1 cellular context compared by ENCODE assay signal in genomic region chr6:34709386-34709785, GRCh38.
A peak's percentile ranks its signal among the peaks of the same experiment; 100 is the strongest.
TF ChIP-seq lines count a peak whose summit lies in the region.

No MANE protein-coding gene starts in this region.

TF ChIP-seq in K562, 482 proteins besides CTCF, POLR2A, EP300 and RAD21 (continued from another document):
- TF ChIP-seq MGA (IDR thresholded peaks at IDR 0.05), result peak; percentile 69; the same call in 1 of the 2 replicates
- no peak for TF ChIP-seq CCAR2 (IDR thresholded peaks at IDR 0.05; ENCODE audit: low read depth, low read length)
- TF ChIP-seq RHOXF2B (CRISPR knock-in tag; conservative IDR thresholded peaks at IDR 0.05), result no peak
- no peak for TF ChIP-seq HINFP (tag; conservative IDR thresholded peaks at IDR 0.05; ENCODE audit: low read depth)
- TF ChIP-seq PHF8 (IDR thresholded peaks at IDR 0.05; ENCODE audit: borderline replicate concordance, low read length), result no peak
- TF ChIP-seq ZNF23 (CRISPR knock-in tag; IDR thresholded peaks at IDR 0.05), result no peak
- no peak for TF ChIP-seq NR2C2 (CRISPR knock-in tag; IDR thresholded peaks at IDR 0.05)
- no peak for TF ChIP-seq NR2C2 (tag; IDR thresholded peaks at IDR 0.05)
- TF ChIP-seq BRF1 (IDR thresholded peaks at IDR 0.05; ENCODE audit: borderline replicate concordance, extremely low read depth, insufficient read length), result no peak
- TF ChIP-seq EZH2 (IDR thresholded peaks at IDR 0.05; ENCODE audit: borderline replicate concordance, low read depth, low read length), result no peak
- TF ChIP-seq L3MBTL2 (IDR thresholded peaks at IDR 0.05), result peak; percentile 77
- no peak for TF ChIP-seq PHF20 (IDR thresholded peaks at IDR 0.05; ENCODE audit: partially characterized antibody)
- TF ChIP-seq E2F6 (IDR thresholded peaks at IDR 0.05; ENCODE audit: borderline replicate concordance in 1 of 2, extremely low read depth in 1 of 2, insufficient read depth in 1 of 2, insufficient read length in 1 of 2, low read depth in 1 of 2, low read length in 1 of 2, poor library complexity in 1 of 2, severe bottlenecking in 1 of 2), result peak in 1 of 2 experiments; percentile 32
- TF ChIP-seq CC2D1A (IDR thresholded peaks at IDR 0.05), result no peak
- no peak for TF ChIP-seq CREB3 (tag; conservative IDR thresholded peaks at IDR 0.05; ENCODE audit: low read depth)
- no peak for TF ChIP-seq MXD1 (CRISPR knock-in tag; IDR thresholded peaks at IDR 0.05; ENCODE audit: borderline replicate concordance, poor library complexity, severe bottlenecking)
- TF ChIP-seq FOXO4 (CRISPR knock-in tag; IDR thresholded peaks at IDR 0.05), result 0 out of 2 replicates have a peak, but pooled peaks have one; percentile 18
- peak; percentile 23; the same call in 1 of the 2 replicates for TF ChIP-seq RAD51 (IDR thresholded peaks at IDR 0.05; ENCODE audit: borderline replicate concordance, low read depth)
- TF ChIP-seq RB1 (IDR thresholded peaks at IDR 0.05; ENCODE audit: low read depth), result no peak
- no peak for TF ChIP-seq DNMT1 (IDR thresholded peaks at IDR 0.05)
TF ChIP-seq in K562: peak in this region for 10.
